In genomic region chr6:34586327-34587040, GRCh38 we compare ENCODE assay signal across 30 cellular contexts.
DNase-seq lines count a peak whose midpoint lies in the region; ATAC-seq lines count a peak whose summit lies in the region.
"Had no signal": no experiment of that assay in that cellular context is flagged by ENCODE, and none has a peak within 500 bp of the region (broad histone marks: within the 10 kb centered on the region; RNA-seq: fewer than 3 reads in every experiment).

No MANE protein-coding gene starts in this region.

- H3K4me1 ChIP-seq in NT2/D1 (ENCODE audit: insufficient read depth, insufficient read length) (peaks cover 21% of the 10 kb centered on the region), iPS-20b (ENCODE audit: insufficient read depth, low read length) (peaks cover 17% of the 10 kb centered on the region; the same call in 1 of the 2 replicates)
- H3K4me1 ChIP-seq: ascending aorta, upper lobe of right lung had no signal

- H3K27me3 ChIP-seq in NT2/D1 (ENCODE audit: insufficient read depth, insufficient read length), result no peaks in the 10 kb centered on the region
- no peaks in the 10 kb centered on the region for H3K27me3 ChIP-seq in iPS-20b (ENCODE audit: insufficient read depth, low read length)
- H3K27me3 ChIP-seq: ascending aorta, cardiac muscle cell, gastrocnemius medialis, ovary, right atrium auricular region, spleen, upper lobe of right lung had no signal

- H3K4me1 Mint-ChIP-seq in stimulated activated naive B cell treated with anti-CD40 and anti-IgM and Interleukin-4, amounts not matched to agents 10 μg/mL and 1 μg/mL and 100 μg/mL, for 72 hours, result peaks cover 19 to 38% of the 10 kb centered on the region in 2 donors

- in situ Hi-C loops in KBM-7 (cut with MboI; ENCODE audit: low pct_unique_long_range_greater_than_20kb, low sequenced_read_pairs), result no loop called here

- no peaks in the 10 kb centered on the region for H3K9me3 ChIP-seq in NT2/D1 (ENCODE audit: insufficient read depth, low read length)
- H3K9me3 ChIP-seq in iPS-20b (ENCODE audit: insufficient read depth, low read depth, low read length), result no peaks in the 10 kb centered on the region
- H3K9me3 ChIP-seq: ascending aorta, gastrocnemius medialis, ovary, right atrium auricular region, spleen, upper lobe of right lung had no signal

- no peaks in the 10 kb centered on the region for H3K27me3 Mint-ChIP-seq in stimulated activated naive B cell treated with anti-CD40 and anti-IgM and Interleukin-4, amounts not matched to agents 10 μg/mL and 1 μg/mL and 100 μg/mL, for 72 hours
- H3K27me3 Mint-ChIP-seq: activated CD4-positive, alpha-beta memory T cell treated with anti-CD3 and anti-CD28 coated beads, Interleukin-2, amount 10 ng/mL, durations not matched to agents 7 days and 5 days; activated naive CD4-positive, alpha-beta T cell treated with anti-CD3 and anti-CD28 coated beads, Interleukin-2, amount 50 U/mL, for 24 hours had no signal

- H3K27ac Mint-ChIP-seq in stimulated activated naive B cell treated with anti-CD40 and anti-IgM and Interleukin-4, amounts not matched to agents 10 μg/mL and 1 μg/mL and 100 μg/mL, for 72 hours, result peak overlapping the region; percentile 51
- H3K27ac Mint-ChIP-seq: activated CD4-positive, alpha-beta memory T cell treated with anti-CD3 and anti-CD28 coated beads, Interleukin-2, amount 10 ng/mL, durations not matched to agents 7 days and 5 days; activated naive CD4-positive, alpha-beta T cell treated with anti-CD3 and anti-CD28 coated beads, Interleukin-2, amount 50 U/mL, for 24 hours; activated T-helper 2 cell treated with anti-CD3 and anti-CD28 coated beads, Interferon-gamma antibody, Interleukin-2, Interleukin-4, amounts not matched to agents 10 μg/mL and 5 μg/mL and 100 μg/mL, durations not matched to agents 14 hours and 24 hours and 36 hours had no signal

- DNase-seq in NCI-H1417 (lab: John Stamatoyannopoulos, UW) (peak in 2 of 3 experiments; percentile 34 to 60), NCI-H1417 treated with DMSO at 0.1 percent for 48 hours (lab: John Stamatoyannopoulos, UW) (no peak), NT2/D1 (ENCODE audit: low read depth, low spot score) (no peak), anterior cingulate cortex (lab: John Stamatoyannopoulos, UW) (no peak), KBM-7 (no peak), NCI-H1436 treated with DMSO at 0.1 percent for 48 hours (lab: John Stamatoyannopoulos, UW) (no peak)
- DNase-seq in stimulated activated naive B cell treated with anti-CD40 and anti-IgM and Interleukin-4, amounts not matched to agents 10 μg/mL and 1 μg/mL and 100 μg/mL, for 72 hours, result no peak
- DNase-seq: activated CD4-positive, alpha-beta memory T cell treated with anti-CD3 and anti-CD28 coated beads, Interleukin-2, amount 10 ng/mL, durations not matched to agents 7 days and 5 days; activated CD4-positive, CD25-positive, alpha-beta regulatory T cell treated with anti-CD3 and anti-CD28 coated beads, Interleukin-2, amount 50 U/mL, for 72 hours; cortex of kidney; gastrocnemius medialis; hippocampal formation; immature natural killer cell; mesenchymal stem cell; NCI-H1048; NCI-H226; NCI-H774; spleen; stimulated activated CD4-positive, alpha-beta T cell treated with anti-CD3 and anti-CD28 coated beads, Interleukin-2, amount 100 ng/mL, for 48 hours; T-helper 1 cell; upper lobe of right lung had no signal

- peak overlapping the region; percentile 1 for H3K9ac ChIP-seq in NT2/D1 (ENCODE audit: insufficient read length, low read depth)
- H3K9ac ChIP-seq in iPS-20b (ENCODE audit: low read depth, low read length), result peak overlapping the region; percentile 26; the same call in 1 of the 2 replicates

- H3K4me3 ChIP-seq in NT2/D1 (ENCODE audit: insufficient read length, low read depth), result no peak overlapping the region
- no peak overlapping the region for H3K4me3 ChIP-seq in iPS-20b (ENCODE audit: low read length)
- H3K4me3 ChIP-seq: ascending aorta, cardiac muscle cell, gastrocnemius medialis, ovary, right atrium auricular region, spleen, upper lobe of right lung had no signal

- ATAC-seq in stimulated activated naive B cell treated with anti-CD40 and anti-IgM and Interleukin-4, amounts not matched to agents 10 μg/mL and 1 μg/mL and 100 μg/mL, for 72 hours (replicated peaks), result peak; percentile 50 to 51
- ATAC-seq: gastrocnemius medialis, left lobe of liver, upper lobe of right lung had no signal

- H3K36me3 ChIP-seq in NT2/D1 (ENCODE audit: insufficient read depth, insufficient read length, low read length) (peaks cover 27% of the 10 kb centered on the region), iPS-20b (ENCODE audit: insufficient read depth, low read depth, low read length) (peaks cover 6% of the 10 kb centered on the region; the same call in 1 of the 2 replicates)
- H3K36me3 ChIP-seq: cardiac muscle cell, gastrocnemius medialis, ovary had no signal

- no peak overlapping the region for H3K27ac ChIP-seq in iPS-20b (ENCODE audit: low read length)
- H3K27ac ChIP-seq: 22Rv1, ascending aorta, cardiac muscle cell, gastrocnemius medialis, ovary, right atrium auricular region, spleen, upper lobe of right lung had no signal

- no peak overlapping the region for H3K4me3 Mint-ChIP-seq in stimulated activated naive B cell treated with anti-CD40 and anti-IgM and Interleukin-4, amounts not matched to agents 10 μg/mL and 1 μg/mL and 100 μg/mL, for 72 hours
- H3K4me3 Mint-ChIP-seq: activated CD4-positive, alpha-beta memory T cell treated with anti-CD3 and anti-CD28 coated beads, Interleukin-2, amount 10 ng/mL, durations not matched to agents 7 days and 5 days; activated naive CD4-positive, alpha-beta T cell treated with anti-CD3 and anti-CD28 coated beads, Interleukin-2, amount 50 U/mL, for 24 hours; immature natural killer cell had no signal

- peaks cover 31 to 48% of the 10 kb centered on the region in 2 donors for H3K36me3 Mint-ChIP-seq in stimulated activated naive B cell treated with anti-CD40 and anti-IgM and Interleukin-4, amounts not matched to agents 10 μg/mL and 1 μg/mL and 100 μg/mL, for 72 hours

- no peaks in the 10 kb centered on the region for H3K9me3 Mint-ChIP-seq in stimulated activated naive B cell treated with anti-CD40 and anti-IgM and Interleukin-4, amounts not matched to agents 10 μg/mL and 1 μg/mL and 100 μg/mL, for 72 hours
- H3K9me3 Mint-ChIP-seq: activated CD4-positive, alpha-beta memory T cell treated with anti-CD3 and anti-CD28 coated beads, Interleukin-2, amount 10 ng/mL, durations not matched to agents 7 days and 5 days; activated naive CD4-positive, alpha-beta T cell treated with anti-CD3 and anti-CD28 coated beads, Interleukin-2, amount 50 U/mL, for 24 hours; activated T-helper 2 cell treated with anti-CD3 and anti-CD28 coated beads, Interferon-gamma antibody, Interleukin-2, Interleukin-4, amounts not matched to agents 10 μg/mL and 5 μg/mL and 100 μg/mL, durations not matched to agents 14 hours and 24 hours and 36 hours; immature natural killer cell had no signal

Comparison
In these comparisons a context has a peak if more than half of its experiments do, and no peak if none do; other contexts are left out.
1. DNase-seq: peak in NCI-H1417 (2 of 3); none in NCI-H1417 treated with DMSO at 0.1 percent for 48 hours (single experiment), NT2/D1 (single experiment), stimulated activated naive B cell treated with anti-CD40 and anti-IgM and Interleukin-4, amounts not matched to agents 10 μg/mL and 1 μg/mL and 100 μg/mL, for 72 hours (single experiment), anterior cingulate cortex (0 of 58), KBM-7 (single experiment) and NCI-H1436 treated with DMSO at 0.1 percent for 48 hours (single experiment).